8 cellular contexts compared by ENCODE assay signal in the genomic region with DNA sequence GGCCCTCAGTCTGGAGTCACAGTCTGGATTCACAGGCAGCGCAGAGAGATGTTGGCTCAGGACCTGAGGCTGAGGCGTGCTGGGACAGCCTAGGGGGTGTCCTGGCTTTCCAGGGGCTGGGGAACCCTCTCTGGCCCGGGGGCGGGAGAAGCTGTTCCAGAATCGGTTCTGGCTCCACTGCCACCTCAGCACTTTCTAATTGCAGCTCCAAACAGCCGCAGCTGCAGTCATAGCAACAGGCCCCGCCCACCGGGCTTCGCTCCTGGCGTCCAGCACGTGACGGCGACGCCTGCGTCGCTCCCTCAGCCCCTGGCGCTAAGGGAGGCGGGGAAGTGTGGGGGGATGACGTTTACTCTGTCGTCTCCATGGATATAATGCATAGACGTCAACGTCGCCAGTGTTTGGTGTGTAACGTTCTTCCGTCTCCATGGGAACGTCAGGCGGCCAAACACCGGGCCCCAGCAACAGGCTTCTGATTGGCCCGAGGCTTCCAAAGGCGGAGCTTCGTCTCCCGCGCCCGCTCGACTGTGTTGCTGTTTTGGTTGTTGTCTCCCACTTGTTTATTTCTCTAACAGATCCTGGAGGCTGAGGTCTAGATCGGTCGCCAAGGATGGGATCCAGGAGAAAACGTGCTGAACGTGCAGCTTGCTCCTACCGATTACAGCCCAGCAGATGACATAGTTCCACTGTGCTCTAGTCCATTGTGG. TPM values are rescaled to one million over a fixed set of nuclear protein-coding genes. Genes with fewer than 3 reads are reported as not detected.
DNase-seq lines count a peak whose midpoint lies in the region; ATAC-seq, FAIRE-seq and TF ChIP-seq lines count a peak whose summit lies in the region.

No MANE protein-coding gene starts in this region.

- ATAC-seq in HG03442 (IDR thresholded peaks at IDR 0.05; ENCODE audit: unreplicated experiment): peak; percentile 93

- peak; percentile 97 for FAIRE-seq in GM19239 (lab: Jason Lieb, UNC)

- TF ChIP-seq CTCF in kidney epithelial cell (IDR thresholded peaks at IDR 0.05; ENCODE audit: insufficient read depth, low read length, poor library complexity, severe bottlenecking): no peak

- no peaks in the 10 kb centered on the region for H3K27me3 ChIP-seq in kidney epithelial cell (ENCODE audit: control insufficient read depth, insufficient read depth, low read length)

- H3K36me3 ChIP-seq in kidney epithelial cell (ENCODE audit: control insufficient read depth, insufficient read depth, low read length): no peaks in the 10 kb centered on the region

- peak overlapping the region; percentile 100 for H3K27ac ChIP-seq in cingulate gyrus (ENCODE audit: low read depth, low read length)

- peak; percentile 96 for DNase-seq in AG20443 (ENCODE audit: low spot score)
- DNase-seq in GM19239 (ENCODE audit: insufficient read length, low spot score): no peak
- peak; percentile 98 for DNase-seq in NCI-H510A treated with DMSO at 0.1 percent for 48 hours (lab: John Stamatoyannopoulos, UW)
- DNase-seq in activated CD4-positive, alpha-beta T cell treated with anti-CD3 and anti-CD28 coated beads for 4 hours: peak; percentile 99
- DNase-seq in kidney epithelial cell (ENCODE audit: low read depth): peak; percentile 97
- peak; percentile 99 for DNase-seq in stimulated activated CD4-positive, alpha-beta T cell treated with anti-CD3 and anti-CD28 coated beads, Interleukin-15, amount 100 ng/mL, for 24 hours

- H3K4me3 ChIP-seq in kidney epithelial cell (ENCODE audit: low read depth, low read length): peak overlapping the region; percentile 55

RNA-seq across cellular contexts. Expression of a gene that starts 19.7 kb away (rescaled TPM):
- 5.5 and 9.2 TPM in 2 replicates for total RNA-seq in kidney epithelial cell
